21 cellular contexts compared by ENCODE assay signal in the genomic region with DNA sequence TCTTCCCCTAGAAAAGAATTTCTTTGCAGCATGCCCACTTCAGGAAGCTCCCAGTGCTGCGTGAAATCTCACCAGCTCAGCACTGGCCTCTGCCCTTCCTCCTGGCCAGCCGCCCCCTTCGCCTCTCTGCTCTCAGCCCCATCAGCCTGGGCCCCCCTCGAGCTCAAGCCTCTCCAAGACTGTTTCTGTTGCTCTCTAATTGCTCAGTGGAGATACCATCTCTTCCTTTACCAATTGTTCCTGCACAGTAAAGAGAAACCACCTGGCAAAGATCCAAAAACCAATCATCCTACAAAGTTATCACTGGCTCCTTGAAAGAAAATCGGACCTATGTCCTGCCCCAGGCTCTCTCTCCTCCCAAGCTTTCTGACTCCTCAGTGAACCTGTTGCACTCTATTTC. TPM values are rescaled to one million over a fixed set of nuclear protein-coding genes. Genes with fewer than 3 reads are reported as not detected.
DNase-seq lines count a peak whose midpoint lies in the region; ATAC-seq and TF ChIP-seq lines count a peak whose summit lies in the region.
"Had no signal": no experiment of that assay in that cellular context is flagged by ENCODE, and none has a peak within 500 bp of the region (broad histone marks: within the 10 kb centered on the region; RNA-seq: fewer than 3 reads in every experiment).

No MANE protein-coding gene starts in this region.

- H3K36me3 ChIP-seq in A673 (ENCODE audit: insufficient read depth, low read length, poor library complexity, severe bottlenecking) = no peaks in the 10 kb centered on the region
- H3K36me3 ChIP-seq: right atrium auricular region, SJSA1 had no signal

- TF ChIP-seq CTCF in A673 (conservative IDR thresholded peaks at IDR 0.05; ENCODE audit: low read depth, low read length) = no peak
- no peak for TF ChIP-seq CTCF in fibroblast of the aortic adventitia (IDR thresholded peaks at IDR 0.05; ENCODE audit: insufficient read depth, low read length)

- in situ Hi-C loops in ACHN (cut with HindIII; ENCODE audit: low pct_ligation_motif_present, low pct_unique_long_range_greater_than_20kb, low sequenced_read_pairs) = no loop called here

- TF ChIP-seq RAD21 in Ishikawa (IDR thresholded peaks at IDR 0.05; ENCODE audit: low read depth) = no peak

- POLR2A ChIA-PET in A673 (lab: Charles Lee; ENCODE audit: low non-redundant PET) = no interaction called here

- peak; percentile 37 for DNase-seq in A673 (ENCODE audit: low spot score)
- peak; percentile 90 for DNase-seq in SK-N-DZ (ENCODE audit: low spot score)
- DNase-seq in fibroblast of the aortic adventitia (ENCODE audit: low read depth) = peak; percentile 6
- DNase-seq in stimulated activated CD4-positive, alpha-beta T cell treated with anti-CD3 and anti-CD28 coated beads, Interleukin-15, amount 100 ng/mL, for 24 hours = no peak
- DNase-seq in ACHN = no peak
- DNase-seq in NCI-H1694 treated with DMSO at 0.1 percent for 48 hours (lab: John Stamatoyannopoulos, UW) = no peak
- DNase-seq: activated B cell treated with CpG ODN at 0.5 μM for 24 hours; activated CD4-positive, alpha-beta T cell treated with anti-CD3 and anti-CD28 coated beads, Interleukin-2, amount 50 U/mL, for 48 hours; C1 segment of cervical spinal cord; cortex of kidney; DMS 273 treated with DMSO at 0.1 percent for 48 hours; H7; NCI-H1048; occipital lobe; stimulated activated CD4-positive, alpha-beta T cell treated with anti-CD3 and anti-CD28 coated beads, Interleukin-12 subunit alpha, Interleukin-12 subunit beta, amount 100 ng/mL, for 4 hours; substantia nigra had no signal

- H3K4me1 ChIP-seq in A673 (ENCODE audit: insufficient read depth, low read length, poor library complexity, severe bottlenecking) = no peaks in the 10 kb centered on the region
- H3K4me1 ChIP-seq: right atrium auricular region had no signal

- no peaks in the 10 kb centered on the region for H3K9me3 ChIP-seq in A673 (ENCODE audit: low read depth, low read length, poor library complexity, severe bottlenecking)
- H3K9me3 ChIP-seq: right atrium auricular region, SJSA1 had no signal

- H3K27ac ChIP-seq in A673 (ENCODE audit: low read depth, low read length, poor library complexity, severe bottlenecking) = no peak overlapping the region
- H3K27ac ChIP-seq: KMS-11, right atrium auricular region, SJSA1 had no signal

- CTCF ChIA-PET in A673 (lab: Charles Lee) = no interaction called here

- no TSS peak for BruUV-seq in A673 (replicated peaks; lab: Mats Ljungman, UMichigan)

- TF ChIP-seq EP300 in Ishikawa (IDR thresholded peaks at IDR 0.05; ENCODE audit: borderline replicate concordance) = no peak

- intact Hi-C loops in A673 (cut with micrococcal nuclease; ENCODE audit: unreplicated experiment) = no loop called here

- ATAC-seq in HG03039 (IDR thresholded peaks at IDR 0.05; ENCODE audit: unreplicated experiment) = no peak

- no peaks in the 10 kb centered on the region for H3K27me3 ChIP-seq in A673 (replicated peaks; ENCODE audit: insufficient read depth, low read depth, low read length, poor library complexity)
- H3K27me3 ChIP-seq: right atrium auricular region, SJSA1 had no signal

- H3K4me3 ChIP-seq in A673 (ENCODE audit: low read depth, low read length, poor library complexity, severe bottlenecking) = no peak overlapping the region
- no peak overlapping the region for H3K4me3 ChIP-seq in fibroblast of the aortic adventitia (ENCODE audit: low read depth, low read length)
- H3K4me3 ChIP-seq: right atrium auricular region, SJSA1 had no signal

TF ChIP-seq in Ishikawa, 13 proteins besides CTCF, POLR2A, EP300 and RAD21:
- TF ChIP-seq NFIC (IDR thresholded peaks at IDR 0.05) (peak; percentile 73), EGR1 (IDR thresholded peaks at IDR 0.05) (no peak)

RNA-seq across cellular contexts. Expression of a gene that starts 53.5 kb away (rescaled TPM):
- total RNA-seq in A673 (2021) (2.7 and 3.7 TPM in 2 replicates), fibroblast of the aortic adventitia (ENCODE audit: low replicate concordance) (2.2 and 5.5 TPM in 2 replicates)
- polyA plus RNA-seq in SK-N-DZ (2014; cell fraction: cytosol; rRNA removed) = 10.8 and 17.9 TPM in 2 replicates
- polyA plus RNA-seq in SK-N-DZ (2014; cell fraction: nucleus; rRNA removed) = 3.7 and 5.4 TPM in 2 replicates

Comparison
In these comparisons a context has a peak if more than half of its experiments do, and no peak if none do; other contexts are left out.
1. DNase-seq: peak in A673 (single experiment), SK-N-DZ (single experiment) and fibroblast of the aortic adventitia (single experiment); none in stimulated activated CD4-positive, alpha-beta T cell treated with anti-CD3 and anti-CD28 coated beads, Interleukin-15, amount 100 ng/mL, for 24 hours (single experiment), ACHN (single experiment) and NCI-H1694 treated with DMSO at 0.1 percent for 48 hours (single experiment).